In genomic region chr6:15322781-15323536, GRCh38 we compare ENCODE assay signal across 9 cellular contexts.
DNase-seq lines count a peak whose midpoint lies in the region; ATAC-seq and TF ChIP-seq lines count a peak whose summit lies in the region.
"Had no signal": no experiment of that assay in that cellular context is flagged by ENCODE, and none has a peak within 500 bp of the region (broad histone marks: within the 10 kb centered on the region; RNA-seq: fewer than 3 reads in every experiment).

No MANE protein-coding gene starts in this region.

- POLR2A ChIA-PET in WTC11 (lab: Charles Lee) = no interaction called here

- no peak overlapping the region for H3K4me3 Mint-ChIP-seq in T-helper 1 cell treated with Interleukin-12 subunit alpha and Interleukin-12 subunit beta and Interleukin-4 antibody, amounts not matched to agents 30 μg/mL and 1 μg/mL, for 36 hours
- no peak overlapping the region for H3K4me3 Mint-ChIP-seq in WTC11
- H3K4me3 Mint-ChIP-seq in stimulated activated memory B cell treated with anti-CD40 and anti-IgM and Interleukin-4, amounts not matched to agents 10 μg/mL and 1 μg/mL and 100 μg/mL, for 72 hours = no peak overlapping the region

- peaks cover 16% of the 10 kb centered on the region for H3K36me3 Mint-ChIP-seq in T-helper 1 cell treated with Interleukin-12 subunit alpha and Interleukin-12 subunit beta and Interleukin-4 antibody, amounts not matched to agents 30 μg/mL and 1 μg/mL, for 36 hours (ENCODE audit: low read depth)
- peaks cover 8% of the 10 kb centered on the region for H3K36me3 Mint-ChIP-seq in WTC11
- H3K36me3 Mint-ChIP-seq in stimulated activated memory B cell treated with anti-CD40 and anti-IgM and Interleukin-4, amounts not matched to agents 10 μg/mL and 1 μg/mL and 100 μg/mL, for 72 hours = no peaks in the 10 kb centered on the region

- no peaks in the 10 kb centered on the region for H3K27me3 Mint-ChIP-seq in T-helper 1 cell treated with Interleukin-12 subunit alpha and Interleukin-12 subunit beta and Interleukin-4 antibody, amounts not matched to agents 30 μg/mL and 1 μg/mL, for 36 hours (ENCODE audit: low read depth)
- no peaks in the 10 kb centered on the region for H3K27me3 Mint-ChIP-seq in WTC11 (ENCODE audit: low read depth)
- no peaks in the 10 kb centered on the region for H3K27me3 Mint-ChIP-seq in stimulated activated memory B cell treated with anti-CD40 and anti-IgM and Interleukin-4, amounts not matched to agents 10 μg/mL and 1 μg/mL and 100 μg/mL, for 72 hours

- ATAC-seq in WTC11 = no peak
- ATAC-seq in stimulated activated memory B cell treated with anti-CD40 and anti-IgM and Interleukin-4, amounts not matched to agents 10 μg/mL and 1 μg/mL and 100 μg/mL, for 72 hours = no peak

- no peak for DNase-seq in T-helper 1 cell
- no peak for DNase-seq in WTC11 (ENCODE audit: low spot score)
- peak; percentile 87 for DNase-seq in fibroblast of peridontal ligament (ENCODE audit: extremely low read depth)
- DNase-seq in Kasumi-1 (lab: John Stamatoyannopoulos, UW) = no peak
- no peak for DNase-seq in NCI-H510A treated with DMSO at 0.1 percent for 48 hours (lab: John Stamatoyannopoulos, UW)
- no peak for DNase-seq in NCI-H526 treated with DMSO at 0.1 percent for 48 hours (lab: John Stamatoyannopoulos, UW)
- DNase-seq: activated CD4-positive, alpha-beta T cell treated with anti-CD3 and anti-CD28 coated beads, Interleukin-2, amount 50 U/mL, for 1 hour had no signal

- CTCF ChIA-PET in WTC11 (lab: Charles Lee) = interaction anchor here (0.8 kb wide), 1 partner anchor 10 kb away, joined by 5 read pairs; no protein-coding TSS in a partner anchor

- peak overlapping the region; percentile 33 for H3K27ac Mint-ChIP-seq in T-helper 1 cell treated with Interleukin-12 subunit alpha and Interleukin-12 subunit beta and Interleukin-4 antibody, amounts not matched to agents 30 μg/mL and 1 μg/mL, for 36 hours
- peak overlapping the region; percentile 91 for H3K27ac Mint-ChIP-seq in WTC11
- H3K27ac Mint-ChIP-seq in stimulated activated memory B cell treated with anti-CD40 and anti-IgM and Interleukin-4, amounts not matched to agents 10 μg/mL and 1 μg/mL and 100 μg/mL, for 72 hours = peak overlapping the region; percentile 18

- no peaks in the 10 kb centered on the region for H3K9me3 Mint-ChIP-seq in T-helper 1 cell treated with Interleukin-12 subunit alpha and Interleukin-12 subunit beta and Interleukin-4 antibody, amounts not matched to agents 30 μg/mL and 1 μg/mL, for 36 hours
- H3K9me3 Mint-ChIP-seq in WTC11 = no peaks in the 10 kb centered on the region
- no peaks in the 10 kb centered on the region for H3K9me3 Mint-ChIP-seq in stimulated activated memory B cell treated with anti-CD40 and anti-IgM and Interleukin-4, amounts not matched to agents 10 μg/mL and 1 μg/mL and 100 μg/mL, for 72 hours

- H3K4me1 Mint-ChIP-seq in T-helper 1 cell treated with Interleukin-12 subunit alpha and Interleukin-12 subunit beta and Interleukin-4 antibody, amounts not matched to agents 30 μg/mL and 1 μg/mL, for 36 hours (ENCODE audit: low read depth) = peaks cover 71% of the 10 kb centered on the region
- peaks cover 88% of the 10 kb centered on the region for H3K4me1 Mint-ChIP-seq in WTC11
- peaks cover 86% of the 10 kb centered on the region for H3K4me1 Mint-ChIP-seq in stimulated activated memory B cell treated with anti-CD40 and anti-IgM and Interleukin-4, amounts not matched to agents 10 μg/mL and 1 μg/mL and 100 μg/mL, for 72 hours

- TF ChIP-seq CTCF in WTC11 (IDR thresholded peaks at IDR 0.05) = no peak

TF ChIP-seq in WTC11, 78 proteins besides CTCF, POLR2A, EP300 and RAD21:
- TF ChIP-seq NR2C2 (CRISPR knock-in tag; IDR thresholded peaks at IDR 0.05) (no peak), KAT7 (CRISPR knock-in tag; IDR thresholded peaks at IDR 0.05; ENCODE audit: borderline replicate concordance) (no peak), ZNF396 (CRISPR knock-in tag; IDR thresholded peaks at IDR 0.05; ENCODE audit: borderline replicate concordance) (no peak), USF1 (CRISPR knock-in tag; IDR thresholded peaks at IDR 0.05) (no peak), ZNF138 (CRISPR knock-in tag; conservative IDR thresholded peaks at IDR 0.05) (no peak), TCF7 (CRISPR knock-in tag; IDR thresholded peaks at IDR 0.05; ENCODE audit: low read depth) (no peak)
- TF ChIP-seq, protein P1, sequence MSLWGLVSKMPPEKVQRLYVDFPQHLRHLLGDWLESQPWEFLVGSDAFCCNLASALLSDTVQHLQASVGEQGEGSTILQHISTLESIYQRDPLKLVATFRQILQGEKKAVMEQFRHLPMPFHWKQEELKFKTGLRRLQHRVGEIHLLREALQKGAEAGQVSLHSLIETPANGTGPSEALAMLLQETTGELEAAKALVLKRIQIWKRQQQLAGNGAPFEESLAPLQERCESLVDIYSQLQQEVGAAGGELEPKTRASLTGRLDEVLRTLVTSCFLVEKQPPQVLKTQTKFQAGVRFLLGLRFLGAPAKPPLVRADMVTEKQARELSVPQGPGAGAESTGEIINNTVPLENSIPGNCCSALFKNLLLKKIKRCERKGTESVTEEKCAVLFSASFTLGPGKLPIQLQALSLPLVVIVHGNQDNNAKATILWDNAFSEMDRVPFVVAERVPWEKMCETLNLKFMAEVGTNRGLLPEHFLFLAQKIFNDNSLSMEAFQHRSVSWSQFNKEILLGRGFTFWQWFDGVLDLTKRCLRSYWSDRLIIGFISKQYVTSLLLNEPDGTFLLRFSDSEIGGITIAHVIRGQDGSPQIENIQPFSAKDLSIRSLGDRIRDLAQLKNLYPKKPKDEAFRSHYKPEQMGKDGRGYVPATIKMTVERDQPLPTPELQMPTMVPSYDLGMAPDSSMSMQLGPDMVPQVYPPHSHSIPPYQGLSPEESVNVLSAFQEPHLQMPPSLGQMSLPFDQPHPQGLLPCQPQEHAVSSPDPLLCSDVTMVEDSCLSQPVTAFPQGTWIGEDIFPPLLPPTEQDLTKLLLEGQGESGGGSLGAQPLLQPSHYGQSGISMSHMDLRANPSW (CRISPR knock-in tag; conservative IDR thresholded peaks at IDR 0.05; ENCODE audit: low read depth) = no peak
- TF ChIP-seq, protein P2, sequence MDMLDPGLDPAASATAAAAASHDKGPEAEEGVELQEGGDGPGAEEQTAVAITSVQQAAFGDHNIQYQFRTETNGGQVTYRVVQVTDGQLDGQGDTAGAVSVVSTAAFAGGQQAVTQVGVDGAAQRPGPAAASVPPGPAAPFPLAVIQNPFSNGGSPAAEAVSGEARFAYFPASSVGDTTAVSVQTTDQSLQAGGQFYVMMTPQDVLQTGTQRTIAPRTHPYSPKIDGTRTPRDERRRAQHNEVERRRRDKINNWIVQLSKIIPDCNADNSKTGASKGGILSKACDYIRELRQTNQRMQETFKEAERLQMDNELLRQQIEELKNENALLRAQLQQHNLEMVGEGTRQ (CRISPR knock-in tag; IDR thresholded peaks at IDR 0.05) = no peak
- TF ChIP-seq, protein P3, sequence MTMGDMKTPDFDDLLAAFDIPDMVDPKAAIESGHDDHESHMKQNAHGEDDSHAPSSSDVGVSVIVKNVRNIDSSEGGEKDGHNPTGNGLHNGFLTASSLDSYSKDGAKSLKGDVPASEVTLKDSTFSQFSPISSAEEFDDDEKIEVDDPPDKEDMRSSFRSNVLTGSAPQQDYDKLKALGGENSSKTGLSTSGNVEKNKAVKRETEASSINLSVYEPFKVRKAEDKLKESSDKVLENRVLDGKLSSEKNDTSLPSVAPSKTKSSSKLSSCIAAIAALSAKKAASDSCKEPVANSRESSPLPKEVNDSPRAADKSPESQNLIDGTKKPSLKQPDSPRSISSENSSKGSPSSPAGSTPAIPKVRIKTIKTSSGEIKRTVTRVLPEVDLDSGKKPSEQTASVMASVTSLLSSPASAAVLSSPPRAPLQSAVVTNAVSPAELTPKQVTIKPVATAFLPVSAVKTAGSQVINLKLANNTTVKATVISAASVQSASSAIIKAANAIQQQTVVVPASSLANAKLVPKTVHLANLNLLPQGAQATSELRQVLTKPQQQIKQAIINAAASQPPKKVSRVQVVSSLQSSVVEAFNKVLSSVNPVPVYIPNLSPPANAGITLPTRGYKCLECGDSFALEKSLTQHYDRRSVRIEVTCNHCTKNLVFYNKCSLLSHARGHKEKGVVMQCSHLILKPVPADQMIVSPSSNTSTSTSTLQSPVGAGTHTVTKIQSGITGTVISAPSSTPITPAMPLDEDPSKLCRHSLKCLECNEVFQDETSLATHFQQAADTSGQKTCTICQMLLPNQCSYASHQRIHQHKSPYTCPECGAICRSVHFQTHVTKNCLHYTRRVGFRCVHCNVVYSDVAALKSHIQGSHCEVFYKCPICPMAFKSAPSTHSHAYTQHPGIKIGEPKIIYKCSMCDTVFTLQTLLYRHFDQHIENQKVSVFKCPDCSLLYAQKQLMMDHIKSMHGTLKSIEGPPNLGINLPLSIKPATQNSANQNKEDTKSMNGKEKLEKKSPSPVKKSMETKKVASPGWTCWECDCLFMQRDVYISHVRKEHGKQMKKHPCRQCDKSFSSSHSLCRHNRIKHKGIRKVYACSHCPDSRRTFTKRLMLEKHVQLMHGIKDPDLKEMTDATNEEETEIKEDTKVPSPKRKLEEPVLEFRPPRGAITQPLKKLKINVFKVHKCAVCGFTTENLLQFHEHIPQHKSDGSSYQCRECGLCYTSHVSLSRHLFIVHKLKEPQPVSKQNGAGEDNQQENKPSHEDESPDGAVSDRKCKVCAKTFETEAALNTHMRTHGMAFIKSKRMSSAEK (CRISPR knock-in tag; IDR thresholded peaks at IDR 0.05; ENCODE audit: borderline replicate concordance) = no peak
- TF ChIP-seq, protein P4, sequence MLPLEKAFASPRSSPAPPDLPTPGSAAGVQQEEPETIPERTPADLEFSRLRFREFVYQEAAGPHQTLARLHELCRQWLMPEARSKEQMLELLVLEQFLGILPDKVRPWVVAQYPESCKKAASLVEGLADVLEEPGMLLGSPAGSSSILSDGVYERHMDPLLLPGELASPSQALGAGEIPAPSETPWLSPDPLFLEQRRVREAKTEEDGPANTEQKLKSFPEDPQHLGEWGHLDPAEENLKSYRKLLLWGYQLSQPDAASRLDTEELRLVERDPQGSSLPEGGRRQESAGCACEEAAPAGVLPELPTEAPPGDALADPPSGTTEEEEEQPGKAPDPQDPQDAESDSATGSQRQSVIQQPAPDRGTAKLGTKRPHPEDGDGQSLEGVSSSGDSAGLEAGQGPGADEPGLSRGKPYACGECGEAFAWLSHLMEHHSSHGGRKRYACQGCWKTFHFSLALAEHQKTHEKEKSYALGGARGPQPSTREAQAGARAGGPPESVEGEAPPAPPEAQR (CRISPR knock-in tag; IDR thresholded peaks at IDR 0.05) = no peak

Comparison
In these comparisons a context has a peak if more than half of its experiments do, and no peak if none do; other contexts are left out.
1. H3K27ac Mint-ChIP-seq: peak in every context shown above with its lines; median percentile 91 in WTC11; 33 in T-helper 1 cell treated with Interleukin-12 subunit alpha and Interleukin-12 subunit beta and Interleukin-4 antibody, amounts not matched to agents 30 μg/mL and 1 μg/mL, for 36 hours; 18 in stimulated activated memory B cell treated with anti-CD40 and anti-IgM and Interleukin-4, amounts not matched to agents 10 μg/mL and 1 μg/mL and 100 μg/mL, for 72 hours.